ENCODE assay signal across 8 cellular contexts in genomic region chr15:84658788-84659411, GRCh38. TPM values are rescaled to one million over a fixed set of nuclear protein-coding genes. Genes with fewer than 3 reads are reported as not detected.
DNase-seq lines count a peak whose midpoint lies in the region; ATAC-seq and TF ChIP-seq lines count a peak whose summit lies in the region.

No MANE protein-coding gene starts in this region.

- no peaks in the 10 kb centered on the region for H3K9me3 ChIP-seq in DND-41 (ENCODE audit: insufficient read depth, low read length, severe bottlenecking)
- no peaks in the 10 kb centered on the region for H3K9me3 ChIP-seq in OCI-LY1 (ENCODE audit: low read length)
- H3K9me3 ChIP-seq in endodermal cell (ENCODE audit: control insufficient read depth, low read length) = no peaks in the 10 kb centered on the region
- no peaks in the 10 kb centered on the region for H3K9me3 ChIP-seq in ovary

- H3K9ac ChIP-seq in DND-41 (ENCODE audit: low read depth, low read length) (peak overlapping the region; percentile 69), OCI-LY1 (ENCODE audit: low read length) (peak overlapping the region; percentile 78), endodermal cell (ENCODE audit: extremely low read depth, low read length, poor library complexity, severe bottlenecking) (no peak overlapping the region)

- H3K9me2 ChIP-seq in OCI-LY1 (ENCODE audit: low read depth, low read length) = no peaks in the 10 kb centered on the region

- ATAC-seq in DND-41 (ENCODE audit: insufficient read depth, low read depth) = no peak

- H3K9me3 Mint-ChIP-seq in endodermal cell = no peaks in the 10 kb centered on the region

- peaks cover 5% of the 10 kb centered on the region for H3K36me3 Mint-ChIP-seq in endodermal cell (ENCODE audit: low read depth)

- no peak for TF ChIP-seq POLR2A in ovary (IDR thresholded peaks at IDR 0.05)

- H3K4me1 Mint-ChIP-seq in endodermal cell = peaks cover 24% of the 10 kb centered on the region

- H3K4me2 ChIP-seq in DND-41 (ENCODE audit: insufficient read depth, low read length) (peak overlapping the region; percentile 77), OCI-LY1 (ENCODE audit: low read length) (peak overlapping the region; percentile 91)

- H3K4me3 ChIP-seq in DND-41 (ENCODE audit: low read depth in 1 of 2, low read length in 2 of 2) (peak overlapping the region in 1 of 2 experiments; percentile 61; a peak in 2 of 4 replicates), OCI-LY1 (ENCODE audit: low read depth, low read length, poor library complexity, severe bottlenecking) (peak overlapping the region; percentile 68), endodermal cell (ENCODE audit: low read length) (peak overlapping the region; percentile 1), ovary (peak overlapping the region; percentile 69)

- H3K27ac ChIP-seq in DND-41 (ENCODE audit: low read length) (peak overlapping the region; percentile 75), OCI-LY1 (ENCODE audit: low read depth, low read length, poor library complexity, severe bottlenecking) (peak overlapping the region; percentile 87), endodermal cell (ENCODE audit: low read depth, low read length) (no peak overlapping the region), ovary (peak overlapping the region in 1 of 2 donors; percentile 85)

- peak overlapping the region; percentile 81 for H3K27ac Mint-ChIP-seq in endodermal cell

- TF ChIP-seq EP300 in ovary (IDR thresholded peaks at IDR 0.05) = no peak

- 0 out of 2 replicates have a peak, but pooled peaks cover 2% of the 10 kb centered on the region for H3F3A ChIP-seq in OCI-LY1 (ENCODE audit: insufficient read depth, low read length)

- H4K20me1 ChIP-seq in DND-41 (ENCODE audit: insufficient read depth, low read length) = no peaks in the 10 kb centered on the region; the same call in 1 of the 2 replicates
- no peaks in the 10 kb centered on the region for H4K20me1 ChIP-seq in OCI-LY1 (ENCODE audit: insufficient read depth, low read length)

- peaks cover 2% of the 10 kb centered on the region for H3K79me2 ChIP-seq in DND-41 (ENCODE audit: insufficient read depth, low read length)
- H3K79me2 ChIP-seq in OCI-LY1 (ENCODE audit: insufficient read depth, low read length) = no peaks in the 10 kb centered on the region

- DNase-seq in DND-41 (no peak), endodermal cell (no peak), ovary (no peak), hippocampal formation (lab: John Stamatoyannopoulos, UW) (no peak), DMS 273 (lab: John Stamatoyannopoulos, UW; ENCODE audit: unreplicated experiment) (no peak), GF-D8 (lab: John Stamatoyannopoulos, UW) (no peak)
- DNase-seq in activated CD4-positive, CD25-positive, alpha-beta regulatory T cell treated with anti-CD3 and anti-CD28 coated beads, Interleukin-2, amount 50 U/mL, for 72 hours = no peak

- H3K4me3 Mint-ChIP-seq in endodermal cell = peak overlapping the region; percentile 56

- H3K36me3 ChIP-seq in DND-41 (ENCODE audit: insufficient read depth, low read length) (no peaks in the 10 kb centered on the region; the same call in 1 of the 2 replicates), OCI-LY1 (ENCODE audit: insufficient read depth, low read length) (no peaks in the 10 kb centered on the region), endodermal cell (ENCODE audit: control insufficient read depth, insufficient read depth, low read length) (peaks cover 15% of the 10 kb centered on the region), ovary (no peaks in the 10 kb centered on the region)

- H3K27me3 ChIP-seq in DND-41 (ENCODE audit: insufficient read depth, low read length, poor library complexity) (no peaks in the 10 kb centered on the region), OCI-LY1 (ENCODE audit: insufficient read depth, low read length) (no peaks in the 10 kb centered on the region), endodermal cell (ENCODE audit: control insufficient read depth, insufficient read depth, low read length, poor library complexity, severe bottlenecking) (no peaks in the 10 kb centered on the region), ovary (no peaks in the 10 kb centered on the region)

- TF ChIP-seq CTCF in DND-41 (IDR thresholded peaks at IDR 0.05; ENCODE audit: borderline replicate concordance, extremely low read depth, low read length, poor library complexity, severe bottlenecking) = no peak
- TF ChIP-seq CTCF in OCI-LY1 (IDR thresholded peaks at IDR 0.05; ENCODE audit: low read length) = no peak
- TF ChIP-seq CTCF in endodermal cell (conservative IDR thresholded peaks at IDR 0.05) = no peak
- no peak for TF ChIP-seq CTCF in ovary (IDR thresholded peaks at IDR 0.05)

- peaks cover 20% of the 10 kb centered on the region for H3K27me3 Mint-ChIP-seq in endodermal cell (ENCODE audit: insufficient read depth)

- WGBS in endodermal cell (ENCODE audit: insufficient coverage in 1 of 2, insufficient read length in 1 of 2), 2 experiments = 66 to 78% methylated on average over 6 to 7 of the region's 7 CpGs
- 45 to 56% (median 51%) methylated on average over 7 of the region's 7 CpGs for WGBS in ovary, 3 donors

- H2AFZ ChIP-seq in DND-41 (ENCODE audit: low read depth, low read length) = peak overlapping the region; percentile 85
- H2AFZ ChIP-seq in OCI-LY1 (ENCODE audit: low read length) = peak overlapping the region; percentile 30; the same call in 1 of the 2 replicates

- intact Hi-C loops in ovary (cut with DNase I) = loop anchor here in 3 of 4 donors (5.0 to 10.0 kb wide), 6 partner anchors 54 to 266 kb away; partner anchors contain the start of gene ZSCAN2 (in 1 of the 3)

- peaks cover 36% of the 10 kb centered on the region for H3K4me1 ChIP-seq in DND-41 (ENCODE audit: insufficient read depth, low read length)
- peaks cover 44% of the 10 kb centered on the region for H3K4me1 ChIP-seq in OCI-LY1 (ENCODE audit: insufficient read depth, low read length, severe bottlenecking)
- peaks cover 10% of the 10 kb centered on the region for H3K4me1 ChIP-seq in endodermal cell (ENCODE audit: control insufficient read depth, insufficient read depth, low read length)
- H3K4me1 ChIP-seq in ovary (ENCODE audit: insufficient read depth) = no peaks in the 10 kb centered on the region

RNA-seq across cellular contexts. Expression of gene NMB, which starts 0.9 kb away (rescaled TPM):
- 1 to 10 TPM; 5.3 to 7.3 TPM for total RNA-seq in endodermal cell
- polyA plus RNA-seq in endodermal cell (2013, experiment 1 of 2) = 11.8 TPM
- 10.0 TPM for polyA plus RNA-seq in endodermal cell (2013, experiment 2 of 2)
- total RNA-seq in ovary = 10 to 100 TPM in 1 of 7 donors, 1 to 10 TPM in 6; 5.1 to 11.5 (median 7.3) TPM
- polyA plus RNA-seq in ovary = 1 to 10 TPM; 2.7 to 7.3 TPM

RNA-seq across cellular contexts. Expression of gene WDR73, which starts 4.8 kb away (rescaled TPM):
- total RNA-seq in endodermal cell (10 to 100 TPM; 44.1 to 46.8 TPM), ovary (10 to 100 TPM; 18.8 to 36.1 (median 26.9) TPM)
- polyA plus RNA-seq in endodermal cell (2013, experiment 1 of 2) = 37.9 TPM
- 32.1 TPM for polyA plus RNA-seq in endodermal cell (2013, experiment 2 of 2)
- 10 to 100 TPM; 19.9 to 20.7 TPM for polyA plus RNA-seq in ovary

RNA-seq across cellular contexts. Expression of gene SEC11A, which starts 57.0 kb away (rescaled TPM):
- total RNA-seq in endodermal cell (100 to 1,000 TPM; 192 to 197 TPM), ovary (100 to 1,000 TPM; 118 to 187 (median 146) TPM)
- 227 TPM for polyA plus RNA-seq in endodermal cell (2013, experiment 1 of 2)
- polyA plus RNA-seq in endodermal cell (2013, experiment 2 of 2) = 194 TPM
- 100 to 1,000 TPM; 227 to 237 TPM for polyA plus RNA-seq in ovary

RNA-seq across cellular contexts. Expression of gene ZSCAN2, which starts 58.1 kb away (rescaled TPM):
- total RNA-seq in endodermal cell = 10 to 100 TPM; 23.6 to 31.3 TPM
- 18.8 TPM for polyA plus RNA-seq in endodermal cell (2013, experiment 1 of 2)
- polyA plus RNA-seq in endodermal cell (2013, experiment 2 of 2) = 18.4 TPM
- 10 to 100 TPM in 3 of 7 donors, 1 to 10 TPM in 4; 5.6 to 13.3 (median 9.2) TPM for total RNA-seq in ovary
- polyA plus RNA-seq in ovary = 1 to 10 TPM; 6.8 to 8.2 TPM
